ENCODE assay signal across 8 cellular contexts in the genomic region with DNA sequence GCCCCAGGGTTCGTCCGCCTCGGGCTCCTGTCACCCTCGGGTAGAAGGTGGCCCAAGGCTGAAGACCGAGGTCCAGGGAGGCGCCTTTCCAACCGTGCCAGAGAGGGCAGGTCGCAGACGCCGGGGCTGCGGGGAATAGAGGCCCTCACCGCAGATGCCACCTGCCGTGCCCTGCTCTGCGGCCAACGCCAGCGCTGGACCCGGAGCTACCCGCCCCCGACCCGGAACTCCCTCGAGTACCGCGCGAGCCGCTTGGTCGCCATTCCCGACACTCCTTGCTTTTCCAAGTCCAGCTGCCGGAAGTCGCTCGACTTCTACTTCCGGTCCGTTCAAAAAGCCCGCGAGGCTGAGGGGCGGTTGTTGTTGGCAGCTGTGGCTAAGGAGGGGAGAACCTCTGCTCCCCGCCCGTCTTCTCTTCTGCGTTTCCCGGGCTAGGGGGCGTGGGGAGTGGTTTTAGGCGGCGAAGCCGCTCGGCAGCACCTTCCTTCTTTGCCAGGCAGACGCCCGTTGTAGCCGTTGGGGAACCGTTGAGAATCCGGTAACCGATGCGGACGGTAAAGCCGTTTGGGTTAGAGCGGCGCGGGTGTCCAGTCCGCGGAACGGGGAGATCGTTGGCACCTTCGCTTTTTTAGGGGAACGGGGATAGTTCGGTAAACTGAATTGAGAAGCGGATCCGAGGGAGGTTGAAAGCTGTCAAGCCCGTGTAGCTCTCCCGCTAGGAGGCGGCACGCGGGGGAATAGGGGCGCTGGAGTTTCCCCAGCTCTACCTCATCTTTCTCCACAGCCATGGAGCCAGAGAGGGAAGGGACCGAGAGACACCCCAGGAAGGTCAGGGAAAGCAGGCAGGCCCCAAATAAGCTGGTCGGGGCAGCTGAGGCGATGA. TPM values are rescaled to one million over a fixed set of nuclear protein-coding genes. Genes with fewer than 3 reads are reported as not detected.
DNase-seq lines count a peak whose midpoint lies in the region; ATAC-seq lines count a peak whose summit lies in the region.

A gene with protein sequence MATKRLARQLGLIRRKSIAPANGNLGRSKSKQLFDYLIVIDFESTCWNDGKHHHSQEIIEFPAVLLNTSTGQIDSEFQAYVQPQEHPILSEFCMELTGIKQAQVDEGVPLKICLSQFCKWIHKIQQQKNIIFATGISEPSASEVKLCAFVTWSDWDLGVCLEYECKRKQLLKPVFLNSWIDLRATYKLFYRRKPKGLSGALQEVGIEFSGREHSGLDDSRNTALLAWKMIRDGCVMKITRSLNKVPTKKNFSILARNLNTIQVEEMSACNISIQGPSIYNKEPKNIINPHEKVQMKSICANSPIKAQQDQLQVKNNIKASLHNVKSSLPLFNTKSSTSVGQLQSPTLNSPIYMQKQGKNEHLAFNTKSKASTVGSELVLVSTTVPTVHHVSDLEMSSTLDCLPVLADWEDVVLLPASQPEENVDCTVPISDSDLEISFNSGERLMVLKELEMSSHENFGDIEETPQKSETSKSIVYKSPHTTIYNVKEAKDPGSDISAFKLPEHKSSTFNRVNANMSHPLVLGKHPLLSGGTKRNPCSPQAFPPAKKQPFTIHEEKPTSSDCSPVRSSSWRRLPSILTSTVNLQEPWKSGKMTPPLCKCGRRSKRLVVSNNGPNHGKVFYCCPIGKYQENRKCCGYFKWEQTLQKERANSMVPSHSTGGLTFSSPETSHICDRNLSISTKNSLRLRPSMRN (minus strand): TSS at position 305 of the 883 bp plus-strand sequence. CDS start 42 bp downstream, at position 263.
A gene with protein sequence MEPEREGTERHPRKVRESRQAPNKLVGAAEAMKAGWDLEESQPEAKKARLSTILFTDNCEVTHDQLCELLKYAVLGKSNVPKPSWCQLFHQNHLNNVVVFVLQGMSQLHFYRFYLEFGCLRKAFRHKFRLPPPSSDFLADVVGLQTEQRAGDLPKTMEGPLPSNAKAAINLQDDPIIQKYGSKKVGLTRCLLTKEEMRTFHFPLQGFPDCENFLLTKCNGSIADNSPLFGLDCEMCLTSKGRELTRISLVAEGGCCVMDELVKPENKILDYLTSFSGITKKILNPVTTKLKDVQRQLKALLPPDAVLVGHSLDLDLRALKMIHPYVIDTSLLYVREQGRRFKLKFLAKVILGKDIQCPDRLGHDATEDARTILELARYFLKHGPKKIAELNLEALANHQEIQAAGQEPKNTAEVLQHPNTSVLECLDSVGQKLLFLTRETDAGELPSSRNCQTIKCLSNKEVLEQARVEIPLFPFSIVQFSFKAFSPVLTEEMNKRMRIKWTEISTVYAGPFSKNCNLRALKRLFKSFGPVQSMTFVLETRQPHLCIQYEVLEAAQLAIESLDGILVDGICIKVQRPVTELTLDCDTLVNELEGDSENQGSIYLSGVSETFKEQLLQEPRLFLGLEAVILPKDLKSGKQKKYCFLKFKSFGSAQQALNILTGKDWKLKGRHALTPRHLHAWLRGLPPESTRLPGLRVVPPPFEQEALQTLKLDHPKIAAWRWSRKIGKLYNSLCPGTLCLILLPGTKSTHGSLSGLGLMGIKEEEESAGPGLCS (plus strand): TSS at position 360 of the 883 bp plus-strand sequence. CDS start 427 bp downstream, at position 787.

- no peaks in the 10 kb centered on the region for H4K20me1 ChIP-seq in BLaER1

- H3K9me3 ChIP-seq in BLaER1 = peaks cover 18% of the 10 kb centered on the region

- H3K4me3 ChIP-seq in BLaER1 = peak within 1 kb of the TSS; percentile 61

- no peaks in the 10 kb centered on the region for H3K9me3 Mint-ChIP-seq in activated CD4-positive, alpha-beta T cell treated with anti-CD3 and anti-CD28 coated beads, Interleukin-2, amount 10 ng/mL, durations not matched to agents 7 days and 5 days

- ATAC-seq in HG03460 (IDR thresholded peaks at IDR 0.05; ENCODE audit: unreplicated experiment) = peak; percentile 80
- ATAC-seq in left lobe of liver = peak; percentile 90

- H3K27me3 ChIP-seq in BLaER1 = peaks cover 25% of the 10 kb centered on the region

- peak; percentile 72 for DNase-seq in GM19240 (ENCODE audit: insufficient read length, low spot score)
- peak; percentile 84 to 92 for DNase-seq in NCI-H526 (lab: John Stamatoyannopoulos, UW)
- peak; percentile 81 for DNase-seq in activated CD4-positive, alpha-beta T cell treated with anti-CD3 and anti-CD28 coated beads, Interleukin-2, amount 10 ng/mL, durations not matched to agents 7 days and 5 days
- peak; percentile 93 for DNase-seq in dedifferentiated amniotic fluid mesenchymal stem cell (ENCODE audit: extremely low spot score)
- DNase-seq in left lobe of liver (ENCODE audit: low spot score) = peak; percentile 93
- DNase-seq in stimulated activated CD4-positive, alpha-beta T cell treated with anti-CD3 and anti-CD28 coated beads, Interleukin-2, amount 100 ng/mL, for 24 hours = peak; percentile 80 to 85

- no peak within 1 kb of the TSS for H3K9ac ChIP-seq in BLaER1

- peak within 1 kb of the TSS; percentile 94 for H3K27ac Mint-ChIP-seq in activated CD4-positive, alpha-beta T cell treated with anti-CD3 and anti-CD28 coated beads, Interleukin-2, amount 10 ng/mL, durations not matched to agents 7 days and 5 days

- H3K4me1 ChIP-seq in BLaER1 = peaks cover 7% of the 10 kb centered on the region; the same call in 1 of the 2 replicates

- H3K4me1 Mint-ChIP-seq in activated CD4-positive, alpha-beta T cell treated with anti-CD3 and anti-CD28 coated beads, Interleukin-2, amount 10 ng/mL, durations not matched to agents 7 days and 5 days = peaks cover 40% of the 10 kb centered on the region

- H3K4me3 Mint-ChIP-seq in activated CD4-positive, alpha-beta T cell treated with anti-CD3 and anti-CD28 coated beads, Interleukin-2, amount 10 ng/mL, durations not matched to agents 7 days and 5 days = peak within 1 kb of the TSS; percentile 96

- CTCF ChIA-PET in activated CD4-positive, alpha-beta T cell treated with anti-CD3 and anti-CD28 coated beads, Interleukin-2, amount 10 ng/mL, durations not matched to agents 7 days and 5 days (lab: Charles Lee) = interaction anchor here (1.0 to 1.5 kb wide), 7 partner anchors 8 to 66 kb away, joined by 3 to 5 read pairs (median 4); no protein-coding TSS in a partner anchor

- H3K36me3 ChIP-seq in BLaER1 = no peaks in the 10 kb centered on the region

- H3K36me3 Mint-ChIP-seq in activated CD4-positive, alpha-beta T cell treated with anti-CD3 and anti-CD28 coated beads, Interleukin-2, amount 10 ng/mL, durations not matched to agents 7 days and 5 days (ENCODE audit: low read depth) = peaks cover 10% of the 10 kb centered on the region

- no peak within 1 kb of the TSS for H3K27ac ChIP-seq in BLaER1

- POLR2A ChIA-PET in activated CD4-positive, alpha-beta T cell treated with anti-CD3 and anti-CD28 coated beads, Interleukin-2, amount 10 ng/mL, durations not matched to agents 7 days and 5 days (lab: Charles Lee) = interaction anchor here (0.5 to 1.2 kb wide), 5 partner anchors 8 to 1422 kb away, joined by 3 to 6 read pairs (median 3); no protein-coding TSS in a partner anchor

- H3K4me2 ChIP-seq in BLaER1 = peak within 1 kb of the TSS; percentile 59

- H3K27me3 Mint-ChIP-seq in activated CD4-positive, alpha-beta T cell treated with anti-CD3 and anti-CD28 coated beads, Interleukin-2, amount 10 ng/mL, durations not matched to agents 7 days and 5 days = no peaks in the 10 kb centered on the region

RNA-seq across cellular contexts. Expression of the first gene that starts in this region (rescaled TPM):
- total RNA-seq in activated CD4-positive, alpha-beta T cell treated with anti-CD3 and anti-CD28 coated beads, Interleukin-2, amount 10 ng/mL, durations not matched to agents 7 days and 5 days = 10 to 100 TPM; 12.5 to 17.3 TPM
- 15.6 TPM for total RNA-seq in left lobe of liver

RNA-seq across cellular contexts. Expression of the second gene that starts in this region (rescaled TPM):
- total RNA-seq in activated CD4-positive, alpha-beta T cell treated with anti-CD3 and anti-CD28 coated beads, Interleukin-2, amount 10 ng/mL, durations not matched to agents 7 days and 5 days = 10 to 100 TPM in 1 of 2 experiments, 1 to 10 TPM in 1; 9.8 to 11.0 TPM
- 1.7 TPM for total RNA-seq in left lobe of liver
